ENCODE assay signal across 1 cellular context in genomic region chr11:34053161-34053686, GRCh38.
TF ChIP-seq lines count a peak whose summit lies in the region.

No MANE protein-coding gene starts in this region.

TF ChIP-seq in neural cell, 6 proteins besides CTCF, POLR2A, EP300 and RAD21 (continued from another document):
- TF ChIP-seq, protein P1, sequence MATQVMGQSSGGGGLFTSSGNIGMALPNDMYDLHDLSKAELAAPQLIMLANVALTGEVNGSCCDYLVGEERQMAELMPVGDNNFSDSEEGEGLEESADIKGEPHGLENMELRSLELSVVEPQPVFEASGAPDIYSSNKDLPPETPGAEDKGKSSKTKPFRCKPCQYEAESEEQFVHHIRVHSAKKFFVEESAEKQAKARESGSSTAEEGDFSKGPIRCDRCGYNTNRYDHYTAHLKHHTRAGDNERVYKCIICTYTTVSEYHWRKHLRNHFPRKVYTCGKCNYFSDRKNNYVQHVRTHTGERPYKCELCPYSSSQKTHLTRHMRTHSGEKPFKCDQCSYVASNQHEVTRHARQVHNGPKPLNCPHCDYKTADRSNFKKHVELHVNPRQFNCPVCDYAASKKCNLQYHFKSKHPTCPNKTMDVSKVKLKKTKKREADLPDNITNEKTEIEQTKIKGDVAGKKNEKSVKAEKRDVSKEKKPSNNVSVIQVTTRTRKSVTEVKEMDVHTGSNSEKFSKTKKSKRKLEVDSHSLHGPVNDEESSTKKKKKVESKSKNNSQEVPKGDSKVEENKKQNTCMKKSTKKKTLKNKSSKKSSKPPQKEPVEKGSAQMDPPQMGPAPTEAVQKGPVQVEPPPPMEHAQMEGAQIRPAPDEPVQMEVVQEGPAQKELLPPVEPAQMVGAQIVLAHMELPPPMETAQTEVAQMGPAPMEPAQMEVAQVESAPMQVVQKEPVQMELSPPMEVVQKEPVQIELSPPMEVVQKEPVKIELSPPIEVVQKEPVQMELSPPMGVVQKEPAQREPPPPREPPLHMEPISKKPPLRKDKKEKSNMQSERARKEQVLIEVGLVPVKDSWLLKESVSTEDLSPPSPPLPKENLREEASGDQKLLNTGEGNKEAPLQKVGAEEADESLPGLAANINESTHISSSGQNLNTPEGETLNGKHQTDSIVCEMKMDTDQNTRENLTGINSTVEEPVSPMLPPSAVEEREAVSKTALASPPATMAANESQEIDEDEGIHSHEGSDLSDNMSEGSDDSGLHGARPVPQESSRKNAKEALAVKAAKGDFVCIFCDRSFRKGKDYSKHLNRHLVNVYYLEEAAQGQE (IDR thresholded peaks at IDR 0.05; ENCODE audit: borderline replicate concordance), result peak; percentile 25
